Comparison of ENCODE assay signal across 8 cellular contexts in genomic region chr6:32154514-32155161, GRCh38. TPM values are rescaled to one million over a fixed set of nuclear protein-coding genes. Genes with fewer than 3 reads are reported as not detected.
DNase-seq lines count a peak whose midpoint lies in the region; ATAC-seq and TF ChIP-seq lines count a peak whose summit lies in the region.

No MANE protein-coding gene starts in this region.

- H3K4me3 ChIP-seq in AG04450 (ENCODE audit: low read depth, low read length) (peak overlapping the region; percentile 79), SK-N-SH (ENCODE audit: low read depth in 2 of 2, low read length in 1 of 2) (peak overlapping the region; percentile 75 to 81), heart left ventricle (peak overlapping the region; percentile 47 to 91 (median 78))

- H2AFZ ChIP-seq in SK-N-SH (ENCODE audit: low read depth), result peak overlapping the region; percentile 87

- H3K9me3 ChIP-seq in AG04450 (ENCODE audit: control insufficient read depth, insufficient read depth, low read length) (peaks cover 2% of the 10 kb centered on the region; the same call in 1 of the 2 replicates), SK-N-SH (no peaks in the 10 kb centered on the region), heart left ventricle (no peaks in the 10 kb centered on the region)

- 6% methylated on average over 8 of the region's 34 CpGs for WGBS in SK-N-SH (ENCODE audit: low lambda C conversion rate)
- WGBS in heart left ventricle, 4 donors, result 6 to 9% (median 7%) methylated on average over 21 to 34 of the region's 34 CpGs

- peaks cover 4% of the 10 kb centered on the region for H3F3A ChIP-seq in SK-N-SH (replicated peaks; ENCODE audit: insufficient read depth)

- peak overlapping the region; percentile 84 for H3K9ac ChIP-seq in SK-N-SH

- peak overlapping the region; percentile 94 for H3K4me2 ChIP-seq in SK-N-SH

- H3K36me3 ChIP-seq in SK-N-SH (replicated peaks in 1 of 2; ENCODE audit: control insufficient read depth in 1 of 2, insufficient read depth in 2 of 2, low read length in 1 of 2) (peaks cover 16 to 22% of the 10 kb centered on the region in 2 experiments), heart left ventricle (peaks cover 0 to 41% (median 31%) of the 10 kb centered on the region in 9 donors)

- H3K9me2 ChIP-seq in SK-N-SH, result no peaks in the 10 kb centered on the region

- peak overlapping the region; percentile 81 for H3K27ac ChIP-seq in AG04450 (ENCODE audit: low read depth, low read length)
- peak overlapping the region; percentile 86 to 95 for H3K27ac ChIP-seq in SK-N-SH (ENCODE audit: low read depth in 2 of 2, low read length in 1 of 2)
- H3K27ac ChIP-seq in heart left ventricle, result peak overlapping the region; percentile 66 to 96 (median 91)

- CTCF ChIA-PET in AG04450 (lab: Charles Lee) (interaction anchor here (0.8 to 1.1 kb wide), 4 partner anchors 22 to 364 kb away, joined by 3 to 4 read pairs (median 4); no protein-coding TSS in a partner anchor), SK-N-SH (lab: Yijun Ruan, JAX) (interaction anchor here (0.6 to 1.3 kb wide), 15 partner anchors 10 to 108 kb away, joined by 3 to 30 read pairs (median 4); partner anchors contain the start of genes EGFL8 and FKBPL)

- H3K36me3 Mint-ChIP-seq in activated naive CD8-positive, alpha-beta T cell treated with anti-CD3 and anti-CD28 coated beads, Interleukin-2, amount 50 U/mL, for 24 hours (ENCODE audit: low read depth), result peaks cover 16% of the 10 kb centered on the region

- H3K27me3 Mint-ChIP-seq in activated naive CD8-positive, alpha-beta T cell treated with anti-CD3 and anti-CD28 coated beads, Interleukin-2, amount 50 U/mL, for 24 hours, result peaks cover 12% of the 10 kb centered on the region

- no peak for TF ChIP-seq EP300 in SK-N-SH (IDR thresholded peaks at IDR 0.05; ENCODE audit: borderline replicate concordance in 1 of 2, low read depth in 1 of 2, low read length in 1 of 2)

- peak; percentile 55 for TF ChIP-seq CTCF in AG04450 (IDR thresholded peaks at IDR 0.05; ENCODE audit: low read depth, low read length)
- peak; percentile 61 for TF ChIP-seq CTCF in SK-N-SH (IDR thresholded peaks at IDR 0.05)
- TF ChIP-seq CTCF in heart left ventricle (IDR thresholded peaks at IDR 0.05), result peak; percentile 24 to 65 (median 47)

- H3K4me3 Mint-ChIP-seq in activated naive CD8-positive, alpha-beta T cell treated with anti-CD3 and anti-CD28 coated beads, Interleukin-2, amount 50 U/mL, for 24 hours, result peak overlapping the region; percentile 93

- POLR2A ChIA-PET in AG04450 (lab: Yijun Ruan, JAX), result interaction anchor here (1.1 to 1.2 kb wide), 2 partner anchors 25 to 41 kb away, joined by 4 to 5 read pairs; partner anchors contain the start of gene FKBPL
- POLR2A ChIA-PET in SK-N-SH (lab: Yijun Ruan, JAX), result interaction anchor here (1.2 kb wide), 1 partner anchor 41 kb away, joined by 5 read pairs; no protein-coding TSS in a partner anchor

- no peaks in the 10 kb centered on the region for H4K20me1 ChIP-seq in SK-N-SH (ENCODE audit: insufficient read depth)

- peaks cover 19% of the 10 kb centered on the region for H3K79me2 ChIP-seq in SK-N-SH (ENCODE audit: insufficient read depth)

- no peak for TF ChIP-seq POLR2A in heart left ventricle (IDR thresholded peaks at IDR 0.05)

- ATAC-seq in GM18909 (IDR thresholded peaks at IDR 0.05; ENCODE audit: poor library complexity, unreplicated experiment) (peak; percentile 73), heart left ventricle (peak; percentile 59 to 70 (median 67)), GM21367 (IDR thresholded peaks at IDR 0.05; ENCODE audit: unreplicated experiment) (no peak)
- peak; percentile 67 for ATAC-seq in activated naive CD8-positive, alpha-beta T cell treated with anti-CD3 and anti-CD28 coated beads, Interleukin-2, amount 50 U/mL, for 24 hours

- H3K4me1 Mint-ChIP-seq in activated naive CD8-positive, alpha-beta T cell treated with anti-CD3 and anti-CD28 coated beads, Interleukin-2, amount 50 U/mL, for 24 hours, result peaks cover 45% of the 10 kb centered on the region

- TF ChIP-seq RAD21 in SK-N-SH (IDR thresholded peaks at IDR 0.05; ENCODE audit: low read length), result peak; percentile 75

- no peaks in the 10 kb centered on the region for H3K9me3 Mint-ChIP-seq in activated naive CD8-positive, alpha-beta T cell treated with anti-CD3 and anti-CD28 coated beads, Interleukin-2, amount 50 U/mL, for 24 hours

- H3K27me3 ChIP-seq in AG04450 (ENCODE audit: control insufficient read depth, insufficient read depth, low read length), result peaks cover 3% of the 10 kb centered on the region
- no peaks in the 10 kb centered on the region for H3K27me3 ChIP-seq in SK-N-SH (ENCODE audit: insufficient read depth)
- peaks cover 0 to 29% (median 0%) of the 10 kb centered on the region in 9 donors for H3K27me3 ChIP-seq in heart left ventricle

- no peak for DNase-seq in AG04450 (ENCODE audit: low read depth, low spot score)
- peak; percentile 69 for DNase-seq in LoVo (ENCODE audit: low spot score)
- peak; percentile 81 for DNase-seq in SK-N-SH
- DNase-seq in activated naive CD8-positive, alpha-beta T cell treated with anti-CD3 and anti-CD28 coated beads, Interleukin-2, amount 50 U/mL, for 24 hours, result peak; percentile 61
- peak; percentile 60 to 78 (median 67) for DNase-seq in heart left ventricle
- peak; percentile 66 for DNase-seq in pons (ENCODE audit: low spot score)

- intact Hi-C loops in heart left ventricle (cut with DNase I), result loop anchor here in 8 of 10 donors (1.0 to 10.0 kb wide), 12 partner anchors 22 to 110 kb away; partner anchors contain the start of genes AGPAT1 (in 2 of the 8) and ATF6B (in 2 of the 8)

- peak overlapping the region; percentile 89 for H3K27ac Mint-ChIP-seq in activated naive CD8-positive, alpha-beta T cell treated with anti-CD3 and anti-CD28 coated beads, Interleukin-2, amount 50 U/mL, for 24 hours

- H3K4me1 ChIP-seq in SK-N-SH (ENCODE audit: control insufficient read depth in 1 of 2, insufficient read depth in 2 of 2, low read depth in 1 of 2, low read length in 1 of 2) (peaks cover 13 to 31% of the 10 kb centered on the region in 2 experiments; a peak in 3 of 4 replicates), heart left ventricle (peaks cover 6 to 41% (median 21%) of the 10 kb centered on the region in 12 donors)

TF ChIP-seq in SK-N-SH, 30 proteins besides CTCF, POLR2A, EP300 and RAD21 (continues in another document):
- TF ChIP-seq RXRA (IDR thresholded peaks at IDR 0.05; ENCODE audit: borderline replicate concordance, low read depth) (no peak), ZBTB33 (IDR thresholded peaks at IDR 0.05; ENCODE audit: borderline replicate concordance, low read depth) (no peak), SMC3 (IDR thresholded peaks at IDR 0.05; ENCODE audit: low read depth, low read length) (peak; percentile 60; the same call in 1 of the 2 replicates)

RNA-seq across cellular contexts. Expression of gene PPT2, which starts 0.7 kb away (rescaled TPM):
- polyA plus RNA-seq in AG04450 (2011; rRNA removed) (12.6 and 14.1 TPM in 2 replicates), SK-N-SH (2012; rRNA removed) (32.7 and 42.1 TPM in 2 replicates), heart left ventricle (10 to 100 TPM; 13.1 to 21.6 TPM)
- 9.4 and 10.3 TPM in 2 replicates for polyA minus RNA-seq in AG04450 (2011; rRNA and poly(A)+ RNA removed)
- 20.3 and 24.4 TPM in 2 replicates for polyA plus RNA-seq in SK-N-SH (2012; cell fraction: cytosol; rRNA removed)
- 62.6 and 76.3 TPM in 2 replicates for polyA plus RNA-seq in SK-N-SH (2012; cell fraction: nucleus; rRNA removed)
- 10 to 100 TPM; 17.1 to 34.0 (median 22.7) TPM for total RNA-seq in heart left ventricle

RNA-seq across cellular contexts. Expression of gene PRRT1, which starts 2.9 kb away (rescaled TPM):
- 0.27 and 0.47 TPM in 2 replicates for polyA plus RNA-seq in AG04450 (2011; rRNA removed)
- 0.13 TPM in 1 of 2 replicates, not detected in the other for polyA minus RNA-seq in AG04450 (2011; rRNA and poly(A)+ RNA removed)
- polyA plus RNA-seq in SK-N-SH (2012; rRNA removed), result 1.2 and 1.5 TPM in 2 replicates
- 0.72 and 1.2 TPM in 2 replicates for polyA plus RNA-seq in SK-N-SH (2012; cell fraction: cytosol; rRNA removed)
- 9.8 and 14.4 TPM in 2 replicates for polyA plus RNA-seq in SK-N-SH (2012; cell fraction: nucleus; rRNA removed)
- total RNA-seq in heart left ventricle, result 1 to 10 TPM in 1 of 9 donors, under 1 TPM in 8; 0.28 to 1.1 (median 0.61) TPM
- polyA plus RNA-seq in heart left ventricle, result under 1 TPM; 0.82 to 0.95 TPM

RNA-seq across cellular contexts. Expression of gene EGFL8, which starts 9.8 kb away (rescaled TPM):
- polyA plus RNA-seq in AG04450 (2011; rRNA removed), result 2.5 and 2.8 TPM in 2 replicates
- 1.6 TPM in 1 of 2 replicates, not detected in the other for polyA minus RNA-seq in AG04450 (2011; rRNA and poly(A)+ RNA removed)
- 7.7 and 10.7 TPM in 2 replicates for polyA plus RNA-seq in SK-N-SH (2012; rRNA removed)
- 2.2 and 2.3 TPM in 2 replicates for polyA plus RNA-seq in SK-N-SH (2012; cell fraction: cytosol; rRNA removed)
- polyA plus RNA-seq in SK-N-SH (2012; cell fraction: nucleus; rRNA removed), result 80.4 and 108 TPM in 2 replicates
- 10 to 100 TPM in 2 of 9 donors, 1 to 10 TPM in 7; 2.4 to 11.2 (median 6.1) TPM for total RNA-seq in heart left ventricle
- 1 to 10 TPM; 4.3 to 8.1 TPM for polyA plus RNA-seq in heart left ventricle

RNA-seq across cellular contexts. Expression of gene AGPAT1, which starts 21.2 kb away (rescaled TPM):
- 97.1 and 116 TPM in 2 replicates for polyA plus RNA-seq in AG04450 (2011; rRNA removed)
- polyA minus RNA-seq in AG04450 (2011; rRNA and poly(A)+ RNA removed), result 175 and 217 TPM in 2 replicates
- 118 and 122 TPM in 2 replicates for polyA plus RNA-seq in SK-N-SH (2012; rRNA removed)
- polyA plus RNA-seq in SK-N-SH (2012; cell fraction: cytosol; rRNA removed), result 59.9 and 92.2 TPM in 2 replicates
- polyA plus RNA-seq in SK-N-SH (2012; cell fraction: nucleus; rRNA removed), result 85.0 and 85.2 TPM in 2 replicates
- 10 to 100 TPM; 45.5 to 61.7 (median 51.0) TPM for total RNA-seq in heart left ventricle
- polyA plus RNA-seq in heart left ventricle, result 10 to 100 TPM; 43.5 to 79.1 TPM

RNA-seq across cellular contexts. Expression of gene RNF5, which starts 23.6 kb away (rescaled TPM):
- polyA plus RNA-seq in AG04450 (2011; rRNA removed) (33.3 TPM in 2 replicates), SK-N-SH (2012; rRNA removed) (74.8 and 110 TPM in 2 replicates), heart left ventricle (100 to 1,000 TPM in 1 of 2 donors, 10 to 100 TPM in 1; 95.1 to 132 TPM)
- polyA minus RNA-seq in AG04450 (2011; rRNA and poly(A)+ RNA removed), result 16.0 and 16.9 TPM in 2 replicates
- polyA plus RNA-seq in SK-N-SH (2012; cell fraction: cytosol; rRNA removed), result 90.1 and 105 TPM in 2 replicates
- 11.7 and 31.8 TPM in 2 replicates for polyA plus RNA-seq in SK-N-SH (2012; cell fraction: nucleus; rRNA removed)
- total RNA-seq in heart left ventricle, result 100 to 1,000 TPM in 2 of 9 donors, 10 to 100 TPM in 7; 62.7 to 136 (median 84.5) TPM
